8 cellular contexts compared by ENCODE assay signal in genomic region chr15:101277038-101277822, GRCh38. TPM values are rescaled to one million over a fixed set of nuclear protein-coding genes. Genes with fewer than 3 reads are reported as not detected.
DNase-seq lines count a peak whose midpoint lies in the region; ATAC-seq and TF ChIP-seq lines count a peak whose summit lies in the region.

A gene with protein sequence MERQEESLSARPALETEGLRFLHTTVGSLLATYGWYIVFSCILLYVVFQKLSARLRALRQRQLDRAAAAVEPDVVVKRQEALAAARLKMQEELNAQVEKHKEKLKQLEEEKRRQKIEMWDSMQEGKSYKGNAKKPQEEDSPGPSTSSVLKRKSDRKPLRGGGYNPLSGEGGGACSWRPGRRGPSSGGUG (minus strand): TSS chr15:101277485. CDS start chr15:101277417, 68 bp downstream.

- H3K27ac ChIP-seq in KOPT-K1 (ENCODE audit: low read depth, low read length, poor library complexity, severe bottlenecking): peak within 1 kb of the TSS; percentile 59
- peak within 1 kb of the TSS; percentile 90 for H3K27ac ChIP-seq in foreskin keratinocyte
- peak within 1 kb of the TSS; percentile 84 for H3K27ac ChIP-seq in subcutaneous abdominal adipose tissue (ENCODE audit: low read depth, low read length)

- H3K9ac ChIP-seq in subcutaneous abdominal adipose tissue (ENCODE audit: low read length in 5 of 5): peak within 1 kb of the TSS; percentile 83 to 92 (median 87)

- no peak for TF ChIP-seq CTCF in foreskin keratinocyte (conservative IDR thresholded peaks at IDR 0.05)

- ATAC-seq in GM21786 (IDR thresholded peaks at IDR 0.05; ENCODE audit: unreplicated experiment): peak; percentile 82
- peak; percentile 96 for ATAC-seq in foreskin keratinocyte

- in situ Hi-C loops in SK-MEL-5 (cut with HindIII; ENCODE audit: low pct_unique_long_range_greater_than_20kb, low sequenced_read_pairs): no loop called here

- peaks cover 66% of the 10 kb centered on the region for H3K36me3 ChIP-seq in KOPT-K1 (ENCODE audit: insufficient read depth, low read length)
- peaks cover 48% of the 10 kb centered on the region for H3K36me3 ChIP-seq in neuron (ENCODE audit: insufficient read depth, low read length)
- H3K36me3 ChIP-seq in subcutaneous abdominal adipose tissue (ENCODE audit: control insufficient read depth in 5 of 5, insufficient read depth in 5 of 5, low read length in 5 of 5): peaks cover 29 to 56% (median 46%) of the 10 kb centered on the region in 5 donors

- DNase-seq in ELF-1 (ENCODE audit: low read depth, low spot score) (peak; percentile 90), SK-MEL-5 (ENCODE audit: low read depth, low spot score) (peak; percentile 86), foreskin keratinocyte (peak in 1 of 2 donors; percentile 70)
- peak; percentile 54 to 86 (median 69) for DNase-seq in activated naive CD4-positive, alpha-beta T cell (lab: John Stamatoyannopoulos, UW)

- H3K27me3 ChIP-seq in foreskin keratinocyte (no peaks in the 10 kb centered on the region), neuron (ENCODE audit: insufficient read depth, low read length) (no peaks in the 10 kb centered on the region), subcutaneous abdominal adipose tissue (ENCODE audit: control insufficient read depth in 5 of 5, insufficient read depth in 4 of 5, low read length in 5 of 5) (no peaks in the 10 kb centered on the region)

- H2AFZ ChIP-seq in neuron (ENCODE audit: low read depth, low read length): peak within 1 kb of the TSS; percentile 90

- H3K4me1 ChIP-seq in foreskin keratinocyte (no peaks in the 10 kb centered on the region), neuron (ENCODE audit: insufficient read depth, low read length) (peaks cover 15% of the 10 kb centered on the region), subcutaneous abdominal adipose tissue (ENCODE audit: control insufficient read depth in 5 of 5, insufficient read depth in 5 of 5, low read length in 5 of 5) (peaks cover 0 to 22% (median 19%) of the 10 kb centered on the region in 5 donors)

- no peaks in the 10 kb centered on the region for H3K9me3 ChIP-seq in KOPT-K1 (ENCODE audit: insufficient read depth, low read length, poor library complexity, severe bottlenecking)
- H3K9me3 ChIP-seq in neuron (ENCODE audit: low read length): no peaks in the 10 kb centered on the region
- no peaks in the 10 kb centered on the region for H3K9me3 ChIP-seq in subcutaneous abdominal adipose tissue (ENCODE audit: control insufficient read depth in 5 of 5, low read length in 5 of 5)

- H3K4me3 ChIP-seq in neuron (ENCODE audit: low read length): peak within 1 kb of the TSS; percentile 92
- H3K4me3 ChIP-seq in subcutaneous abdominal adipose tissue (ENCODE audit: low read depth in 1 of 5, low read length in 5 of 5): peak within 1 kb of the TSS; percentile 82 to 96 (median 92)

RNA-seq across cellular contexts. Expression of the gene that starts here (rescaled TPM):
- 113 and 128 TPM in 2 replicates for total RNA-seq in SK-MEL-5 (2014; rRNA removed; shearing (Covaris generic))
- polyA plus RNA-seq in SK-MEL-5 (2015; cell fraction: cytosol; rRNA removed): 91.3 and 106 TPM in 2 replicates
- 47.7 and 48.0 TPM in 2 replicates for polyA plus RNA-seq in SK-MEL-5 (2015; cell fraction: nucleus; rRNA removed)
- 71.4 and 75.6 TPM in 2 replicates for total RNA-seq in foreskin keratinocyte
- polyA plus RNA-seq in foreskin keratinocyte: 80.6 and 83.0 TPM in 2 replicates
